In genomic region chr22:30434775-30435315, GRCh38 we compare ENCODE assay signal across 12 cellular contexts. TPM values are rescaled to one million over a fixed set of nuclear protein-coding genes. Genes with fewer than 3 reads are reported as not detected.
DNase-seq lines count a peak whose midpoint lies in the region; ATAC-seq and TF ChIP-seq lines count a peak whose summit lies in the region.
"Had no signal": no experiment of that assay in that cellular context is flagged by ENCODE, and none has a peak within 500 bp of the region (broad histone marks: within the 10 kb centered on the region; RNA-seq: fewer than 3 reads in every experiment).

No MANE protein-coding gene starts in this region.

- H3K27ac Mint-ChIP-seq in T-helper 2 cell treated with Interferon-gamma antibody and Interleukin-4, amounts not matched to agents 5 μg/mL and 100 μg/mL, for 36 hours = peak overlapping the region; percentile 90
- peak overlapping the region; percentile 94 to 100 (median 99) for H3K27ac Mint-ChIP-seq in immature natural killer cell

- H3K27ac ChIP-seq in right atrium auricular region (no peak overlapping the region), upper lobe of right lung (peak overlapping the region; percentile 49)

- H3K27me3 Mint-ChIP-seq in T-helper 2 cell treated with Interferon-gamma antibody and Interleukin-4, amounts not matched to agents 5 μg/mL and 100 μg/mL, for 36 hours (ENCODE audit: low read depth) = peaks cover 8% of the 10 kb centered on the region
- peaks cover 13 to 35% (median 20%) of the 10 kb centered on the region in 3 donors for H3K27me3 Mint-ChIP-seq in immature natural killer cell (ENCODE audit: low read depth in 3 of 3)

- H3K36me3 ChIP-seq in right atrium auricular region (no peaks in the 10 kb centered on the region), upper lobe of right lung (no peaks in the 10 kb centered on the region)

- intact Hi-C loops in Right ventricle myocardium inferior (cut with DNase I) = no loop called here
- intact Hi-C loops in upper lobe of right lung (cut with DNase I) = no loop called here

- H3K36me3 Mint-ChIP-seq in T-helper 2 cell treated with Interferon-gamma antibody and Interleukin-4, amounts not matched to agents 5 μg/mL and 100 μg/mL, for 36 hours (ENCODE audit: low read depth) = peaks cover 18% of the 10 kb centered on the region
- peaks cover 11 to 14% (median 13%) of the 10 kb centered on the region in 3 donors for H3K36me3 Mint-ChIP-seq in immature natural killer cell

- H3K4me3 ChIP-seq in right atrium auricular region (no peak overlapping the region), upper lobe of right lung (no peak overlapping the region)

- peaks cover 12% of the 10 kb centered on the region for H3K4me1 Mint-ChIP-seq in T-helper 2 cell treated with Interferon-gamma antibody and Interleukin-4, amounts not matched to agents 5 μg/mL and 100 μg/mL, for 36 hours (ENCODE audit: low read depth)
- peaks cover 22 to 26% of the 10 kb centered on the region in 2 donors for H3K4me1 Mint-ChIP-seq in immature natural killer cell

- ATAC-seq in Right ventricle myocardium inferior = no peak
- no peak for ATAC-seq in upper lobe of right lung
- no peak for ATAC-seq in GM19463 (IDR thresholded peaks at IDR 0.05; ENCODE audit: unreplicated experiment)
- no peak for ATAC-seq in HG02798 (IDR thresholded peaks at IDR 0.05; ENCODE audit: poor library complexity, unreplicated experiment)

- no peaks in the 10 kb centered on the region for H3K4me1 ChIP-seq in right atrium auricular region
- no peaks in the 10 kb centered on the region for H3K4me1 ChIP-seq in upper lobe of right lung

- H3K27me3 ChIP-seq in right atrium auricular region (no peaks in the 10 kb centered on the region), upper lobe of right lung (peaks cover 6% of the 10 kb centered on the region)

- peak overlapping the region; percentile 76 for H3K4me3 Mint-ChIP-seq in T-helper 2 cell treated with Interferon-gamma antibody and Interleukin-4, amounts not matched to agents 5 μg/mL and 100 μg/mL, for 36 hours
- peak overlapping the region; percentile 73 to 86 (median 81) for H3K4me3 Mint-ChIP-seq in immature natural killer cell

- no peak for TF ChIP-seq CTCF in right atrium auricular region (IDR thresholded peaks at IDR 0.05)
- TF ChIP-seq CTCF in upper lobe of right lung (IDR thresholded peaks at IDR 0.05) = no peak

- peaks cover 18% of the 10 kb centered on the region for H3K9me3 Mint-ChIP-seq in T-helper 2 cell treated with Interferon-gamma antibody and Interleukin-4, amounts not matched to agents 5 μg/mL and 100 μg/mL, for 36 hours
- peaks cover 2 to 11% (median 7%) of the 10 kb centered on the region in 6 donors for H3K9me3 Mint-ChIP-seq in immature natural killer cell

- H3K9me3 ChIP-seq in right atrium auricular region = no peaks in the 10 kb centered on the region
- H3K9me3 ChIP-seq in upper lobe of right lung = no peaks in the 10 kb centered on the region

- DNase-seq in Right ventricle myocardium inferior (ENCODE audit: missing footprints) (peak; percentile 5), right atrium auricular region (ENCODE audit: low spot score) (no peak), immature natural killer cell (peak in 1 of 3 donors; percentile 18), upper lobe of right lung (no peak), SHP77 treated with DMSO at 0.1 percent for 48 hours (lab: John Stamatoyannopoulos, UW) (no peak)
- no peak for DNase-seq in T-helper 2 cell treated with Interferon-gamma antibody and Interleukin-4, amounts not matched to agents 5 μg/mL and 100 μg/mL, for 36 hours (ENCODE audit: low spot score)
- DNase-seq: head of caudate nucleus; NCI-H1930; nucleus accumbens; stimulated activated CD8-positive, alpha-beta memory T cell treated with anti-CD3 and anti-CD28 coated beads, Interleukin-4, amount 100 ng/mL, for 48 hours had no signal

RNA-seq across cellular contexts. Expression of gene MTFP1, which starts 9.3 kb away (rescaled TPM):
- total RNA-seq in Right ventricle myocardium inferior (18.2 TPM), right atrium auricular region (10 to 100 TPM; 18.4 to 38.8 TPM), upper lobe of right lung (11.3 TPM)
- polyA plus RNA-seq in immature natural killer cell = 10 to 100 TPM; 18.7 to 41.3 (median 32.0) TPM

RNA-seq across cellular contexts. Expression of gene SEC14L3, which starts 37.0 kb away (rescaled TPM):
- total RNA-seq in Right ventricle myocardium inferior (not detected), right atrium auricular region (not detected), upper lobe of right lung (not detected)
- polyA plus RNA-seq in immature natural killer cell = not detected

RNA-seq across cellular contexts. Expression of gene SEC14L2, which starts 38.0 kb away (rescaled TPM):
- total RNA-seq in Right ventricle myocardium inferior = 0.65 TPM
- total RNA-seq in right atrium auricular region = 1 to 10 TPM in 1 of 2 donors, under 1 TPM in 1; 0.89 to 2.8 TPM
- polyA plus RNA-seq in immature natural killer cell = 1 to 10 TPM in 1 of 3 donors, under 1 TPM in 1, not detected in 1; 0.23 to 1.6 TPM
- total RNA-seq in upper lobe of right lung = 7.1 TPM

RNA-seq across cellular contexts. Expression of gene RNF215, which starts 47.6 kb away (rescaled TPM):
- total RNA-seq in Right ventricle myocardium inferior (3.7 TPM), right atrium auricular region (1 to 10 TPM; 5.6 to 7.5 TPM), upper lobe of right lung (16.5 TPM)
- polyA plus RNA-seq in immature natural killer cell = 1 to 10 TPM in 1 of 3 donors, under 1 TPM in 2; 0.38 to 1.1 (median 0.56) TPM
